Comparison of ENCODE assay signal across 3 cellular contexts in genomic region chrX:24350217-24350616, GRCh38.
TF ChIP-seq lines count a peak whose summit lies in the region.

No MANE protein-coding gene starts in this region.

TF ChIP-seq in A549, 52 proteins besides CTCF, POLR2A, EP300 and RAD21:
- TF ChIP-seq REST (IDR thresholded peaks at IDR 0.05) (peak; percentile 31; the same call in 1 of the 2 replicates), GATA3 (IDR thresholded peaks at IDR 0.05; ENCODE audit: borderline replicate concordance) (no peak)

TF ChIP-seq in HEK293, 187 proteins besides CTCF, POLR2A, EP300 and RAD21:
- TF ChIP-seq ZNF549 (tag by site-specific recombination; IDR thresholded peaks at IDR 0.05) (no peak), REST (tag by site-specific recombination; IDR thresholded peaks at IDR 0.05) (peak; percentile 71)

TF ChIP-seq in GM12878, 131 proteins besides CTCF, POLR2A, EP300 and RAD21:
- TF ChIP-seq ESRRA (IDR thresholded peaks at IDR 0.05; ENCODE audit: low read length) (no peak), CEBPB (IDR thresholded peaks at IDR 0.05; ENCODE audit: borderline replicate concordance in 1 of 2, low read depth in 2 of 2, low read length in 2 of 2) (no peak), HSF1 (IDR thresholded peaks at IDR 0.05; ENCODE audit: low read depth, low read length) (no peak), POLR2AphosphoS5 (IDR thresholded peaks at IDR 0.05; ENCODE audit: low read length) (no peak), IRF4 (IDR thresholded peaks at IDR 0.05; ENCODE audit: low read depth, low read length) (no peak), REST (IDR thresholded peaks at IDR 0.05; ENCODE audit: low read depth, low read length) (peak; percentile 44; the same call in 1 of the 2 replicates), SIX5 (IDR thresholded peaks at IDR 0.05; ENCODE audit: low read depth, low read length, severe bottlenecking) (no peak)
